In genomic region chr6:81843302-81843701, GRCh38 we compare ENCODE assay signal across 1 cellular context.
TF ChIP-seq lines count a peak whose summit lies in the region.

No MANE protein-coding gene starts in this region.

TF ChIP-seq in WTC11, 78 proteins besides CTCF, POLR2A, EP300 and RAD21 (continued from another document):
- TF ChIP-seq PRDM15 (CRISPR knock-in tag; IDR thresholded peaks at IDR 0.05) (no peak), ATF1 (CRISPR knock-in tag; IDR thresholded peaks at IDR 0.05) (no peak), ZBTB43 (CRISPR knock-in tag; IDR thresholded peaks at IDR 0.05) (no peak), ZNF138 (CRISPR knock-in tag; conservative IDR thresholded peaks at IDR 0.05) (no peak), ZNF263 (CRISPR knock-in tag; IDR thresholded peaks at IDR 0.05; ENCODE audit: low read depth) (no peak), FOXK1 (CRISPR knock-in tag; IDR thresholded peaks at IDR 0.05) (no peak), NR3C1 (CRISPR knock-in tag; conservative IDR thresholded peaks at IDR 0.05; ENCODE audit: low read depth) (no peak), RORB (CRISPR knock-in tag; IDR thresholded peaks at IDR 0.05) (no peak), USF1 (CRISPR knock-in tag; IDR thresholded peaks at IDR 0.05) (no peak), NFATC4 (CRISPR knock-in tag; IDR thresholded peaks at IDR 0.05) (no peak), STAT6 (CRISPR knock-in tag; conservative IDR thresholded peaks at IDR 0.05; ENCODE audit: low read depth) (no peak), ATF2 (CRISPR knock-in tag; IDR thresholded peaks at IDR 0.05; ENCODE audit: borderline replicate concordance, low read depth) (no peak)
